ENCODE assay signal across 1 cellular context in the genomic region with DNA sequence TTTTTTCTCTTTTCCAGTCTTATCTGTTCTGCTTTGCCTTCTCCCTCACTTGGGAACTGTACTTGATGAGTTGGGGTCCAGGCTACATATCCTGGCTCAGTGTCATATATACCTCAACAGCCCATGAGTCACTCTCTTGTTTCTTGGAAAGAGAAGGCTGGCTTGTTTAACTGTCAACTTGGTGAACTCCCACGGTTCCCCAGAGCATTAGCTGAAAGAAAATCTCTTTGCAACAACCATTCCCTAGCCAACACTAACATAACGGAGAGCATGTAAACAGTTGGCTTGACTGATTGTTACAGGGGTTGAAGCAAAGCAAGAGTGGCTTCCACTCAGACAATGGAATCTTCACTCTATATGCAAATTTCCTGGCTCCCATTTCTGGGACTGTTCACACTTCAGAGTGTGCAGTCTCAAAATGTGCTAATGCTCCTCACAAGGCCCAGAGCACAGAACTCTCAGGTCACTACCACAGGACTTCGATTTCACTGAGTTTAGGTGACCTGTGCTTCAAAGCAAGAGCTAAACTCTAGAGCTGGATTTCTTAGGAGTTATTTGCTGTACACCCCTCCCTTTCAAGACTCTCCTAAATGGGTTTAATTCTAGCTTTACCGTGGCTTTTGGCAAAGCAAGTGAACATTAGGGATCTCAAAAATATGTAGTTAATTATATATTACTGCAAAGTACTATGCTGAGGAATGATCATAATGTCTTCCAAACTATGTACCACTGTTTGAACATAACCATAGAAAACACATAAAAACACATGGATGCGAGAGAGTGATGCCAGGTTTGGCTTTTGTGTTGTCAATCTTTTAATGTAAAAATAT.
A peak's percentile ranks its signal among the peaks of the same experiment; 100 is the strongest.
TF ChIP-seq lines count a peak whose summit lies in the region.

No MANE protein-coding gene starts in this region.

TF ChIP-seq in K562, 482 proteins besides CTCF, POLR2A, EP300 and RAD21 (continued from another document and continues in another):
- TF ChIP-seq, protein P1, sequence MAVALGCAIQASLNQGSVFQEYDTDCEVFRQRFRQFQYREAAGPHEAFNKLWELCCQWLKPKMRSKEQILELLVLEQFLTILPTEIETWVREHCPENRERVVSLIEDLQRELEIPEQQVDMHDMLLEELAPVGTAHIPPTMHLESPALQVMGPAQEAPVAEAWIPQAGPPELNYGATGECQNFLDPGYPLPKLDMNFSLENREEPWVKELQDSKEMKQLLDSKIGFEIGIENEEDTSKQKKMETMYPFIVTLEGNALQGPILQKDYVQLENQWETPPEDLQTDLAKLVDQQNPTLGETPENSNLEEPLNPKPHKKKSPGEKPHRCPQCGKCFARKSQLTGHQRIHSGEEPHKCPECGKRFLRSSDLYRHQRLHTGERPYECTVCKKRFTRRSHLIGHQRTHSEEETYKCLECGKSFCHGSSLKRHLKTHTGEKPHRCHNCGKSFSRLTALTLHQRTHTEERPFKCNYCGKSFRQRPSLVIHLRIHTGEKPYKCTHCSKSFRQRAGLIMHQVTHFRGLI (CRISPR knock-in tag; IDR thresholded peaks at IDR 0.05): no peak
- peak; percentile 89 for TF ChIP-seq JUN (IDR thresholded peaks at IDR 0.05; ENCODE audit: borderline replicate concordance, low read depth, low read length)
- TF ChIP-seq JUN (CRISPR knock-in tag; IDR thresholded peaks at IDR 0.05; ENCODE audit: borderline replicate concordance): no peak
- no peak for TF ChIP-seq MCM3 (IDR thresholded peaks at IDR 0.05)
- TF ChIP-seq POLR2H (tag; IDR thresholded peaks at IDR 0.05; ENCODE audit: low read depth): no peak
- TF ChIP-seq ZFP91 (CRISPR knock-in tag; IDR thresholded peaks at IDR 0.05): no peak
- TF ChIP-seq CREB1 (IDR thresholded peaks at IDR 0.05): peak; percentile 31; the same call in 1 of the 2 replicates
- no peak for TF ChIP-seq CREB1 (CRISPR knock-in tag; IDR thresholded peaks at IDR 0.05)
- no peak for TF ChIP-seq ILF3 (IDR thresholded peaks at IDR 0.05; ENCODE audit: borderline replicate concordance)
- TF ChIP-seq TAF15 (IDR thresholded peaks at IDR 0.05; ENCODE audit: low read depth, low read length): no peak
- TF ChIP-seq ZNF586 (CRISPR knock-in tag; conservative IDR thresholded peaks at IDR 0.05): no peak
- TF ChIP-seq ZNF592 (IDR thresholded peaks at IDR 0.05): peak; percentile 68
- TF ChIP-seq ARID3B (CRISPR knock-in tag; IDR thresholded peaks at IDR 0.05; ENCODE audit: borderline replicate concordance): no peak
- TF ChIP-seq CEBPB (tag; IDR thresholded peaks at IDR 0.05): no peak
- TF ChIP-seq ZFP36 (IDR thresholded peaks at IDR 0.05; ENCODE audit: low read depth, low read length, partially characterized antibody): no peak
- TF ChIP-seq, protein P2, sequence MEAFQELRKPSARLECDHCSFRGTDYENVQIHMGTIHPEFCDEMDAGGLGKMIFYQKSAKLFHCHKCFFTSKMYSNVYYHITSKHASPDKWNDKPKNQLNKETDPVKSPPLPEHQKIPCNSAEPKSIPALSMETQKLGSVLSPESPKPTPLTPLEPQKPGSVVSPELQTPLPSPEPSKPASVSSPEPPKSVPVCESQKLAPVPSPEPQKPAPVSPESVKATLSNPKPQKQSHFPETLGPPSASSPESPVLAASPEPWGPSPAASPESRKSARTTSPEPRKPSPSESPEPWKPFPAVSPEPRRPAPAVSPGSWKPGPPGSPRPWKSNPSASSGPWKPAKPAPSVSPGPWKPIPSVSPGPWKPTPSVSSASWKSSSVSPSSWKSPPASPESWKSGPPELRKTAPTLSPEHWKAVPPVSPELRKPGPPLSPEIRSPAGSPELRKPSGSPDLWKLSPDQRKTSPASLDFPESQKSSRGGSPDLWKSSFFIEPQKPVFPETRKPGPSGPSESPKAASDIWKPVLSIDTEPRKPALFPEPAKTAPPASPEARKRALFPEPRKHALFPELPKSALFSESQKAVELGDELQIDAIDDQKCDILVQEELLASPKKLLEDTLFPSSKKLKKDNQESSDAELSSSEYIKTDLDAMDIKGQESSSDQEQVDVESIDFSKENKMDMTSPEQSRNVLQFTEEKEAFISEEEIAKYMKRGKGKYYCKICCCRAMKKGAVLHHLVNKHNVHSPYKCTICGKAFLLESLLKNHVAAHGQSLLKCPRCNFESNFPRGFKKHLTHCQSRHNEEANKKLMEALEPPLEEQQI (IDR thresholded peaks at IDR 0.05): peak; percentile 85
- no peak for TF ChIP-seq POLR2G (IDR thresholded peaks at IDR 0.05; ENCODE audit: low read depth, low read length)
- TF ChIP-seq ZFPM2 (CRISPR knock-in tag; IDR thresholded peaks at IDR 0.05): no peak
- TF ChIP-seq CREM (IDR thresholded peaks at IDR 0.05; ENCODE audit: low read depth): peak; percentile 50
- TF ChIP-seq MYC (IDR thresholded peaks at IDR 0.05; ENCODE audit: low read depth, low read length): no peak
- TF ChIP-seq MYC (CRISPR knock-in tag; IDR thresholded peaks at IDR 0.05; ENCODE audit: borderline replicate concordance, low read depth): no peak
- TF ChIP-seq ESRRA (IDR thresholded peaks at IDR 0.05; ENCODE audit: borderline replicate concordance, low read depth): no peak
- TF ChIP-seq, protein P3, sequence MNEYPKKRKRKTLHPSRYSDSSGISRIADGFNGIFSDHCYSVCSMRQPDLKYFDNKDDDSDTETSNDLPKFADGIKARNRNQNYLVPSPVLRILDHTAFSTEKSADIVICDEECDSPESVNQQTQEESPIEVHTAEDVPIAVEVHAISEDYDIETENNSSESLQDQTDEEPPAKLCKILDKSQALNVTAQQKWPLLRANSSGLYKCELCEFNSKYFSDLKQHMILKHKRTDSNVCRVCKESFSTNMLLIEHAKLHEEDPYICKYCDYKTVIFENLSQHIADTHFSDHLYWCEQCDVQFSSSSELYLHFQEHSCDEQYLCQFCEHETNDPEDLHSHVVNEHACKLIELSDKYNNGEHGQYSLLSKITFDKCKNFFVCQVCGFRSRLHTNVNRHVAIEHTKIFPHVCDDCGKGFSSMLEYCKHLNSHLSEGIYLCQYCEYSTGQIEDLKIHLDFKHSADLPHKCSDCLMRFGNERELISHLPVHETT (CRISPR knock-in tag; conservative IDR thresholded peaks at IDR 0.05 in 1 of 2, IDR thresholded peaks at IDR 0.05 in 1 of 2): peak in 1 of 2 experiments; percentile 52; a peak in 2 of 4 replicates
- peak; percentile 71 for TF ChIP-seq EGR1 (conservative IDR thresholded peaks at IDR 0.05)
- TF ChIP-seq SMARCE1 (IDR thresholded peaks at IDR 0.05): peak; percentile 98
- no peak for TF ChIP-seq BRCA1 (IDR thresholded peaks at IDR 0.05)
- TF ChIP-seq BRCA1 (CRISPR knock-in tag; IDR thresholded peaks at IDR 0.05): no peak
- TF ChIP-seq ZNF318 (IDR thresholded peaks at IDR 0.05; ENCODE audit: borderline replicate concordance in 1 of 2, low read depth in 1 of 2): no peak
- peak; percentile 27; the same call in 1 of the 2 replicates for TF ChIP-seq CXXC5 (CRISPR knock-in tag; IDR thresholded peaks at IDR 0.05)
